In genomic region chr6:163460307-163460782, GRCh38 we compare ENCODE assay signal across 8 cellular contexts. TPM values are rescaled to one million over a fixed set of nuclear protein-coding genes. Genes with fewer than 3 reads are reported as not detected.
DNase-seq lines count a peak whose midpoint lies in the region; ATAC-seq and TF ChIP-seq lines count a peak whose summit lies in the region.

No MANE protein-coding gene starts in this region.

- POLR2A ChIA-PET in activated CD8-positive, alpha-beta T cell treated with anti-CD3 and anti-CD28 coated beads for 36 hours (lab: Charles Lee): no interaction called here

- H3K27ac ChIP-seq in stomach: peak overlapping the region; percentile 28 to 68 (median 60)

- no peak for TF ChIP-seq EP300 in stomach (IDR thresholded peaks at IDR 0.05)

- no peaks in the 10 kb centered on the region for H3K9me3 Mint-ChIP-seq in activated CD8-positive, alpha-beta T cell treated with anti-CD3 and anti-CD28 coated beads for 36 hours

- no peak for TF ChIP-seq CTCF in activated CD8-positive, alpha-beta T cell treated with anti-CD3 and anti-CD28 coated beads for 36 hours (IDR thresholded peaks at IDR 0.05)
- TF ChIP-seq CTCF in stomach (IDR thresholded peaks at IDR 0.05): no peak

- peaks cover 43% of the 10 kb centered on the region for H3K36me3 Mint-ChIP-seq in activated CD8-positive, alpha-beta T cell treated with anti-CD3 and anti-CD28 coated beads for 36 hours (ENCODE audit: low read depth)

- H3K36me3 ChIP-seq in stomach: peaks cover 0 to 7% (median 0%) of the 10 kb centered on the region in 4 donors

- H3K4me3 Mint-ChIP-seq in activated CD8-positive, alpha-beta T cell treated with anti-CD3 and anti-CD28 coated beads for 36 hours: peak overlapping the region; percentile 95

- H3K27me3 Mint-ChIP-seq in activated CD8-positive, alpha-beta T cell treated with anti-CD3 and anti-CD28 coated beads for 36 hours: no peaks in the 10 kb centered on the region

- in situ Hi-C loops in GM18951 (cut with MboI; ENCODE audit: low sequenced_read_pairs, unreplicated experiment): no loop called here

- no peaks in the 10 kb centered on the region for H3K27me3 ChIP-seq in stomach

- CTCF ChIA-PET in activated CD8-positive, alpha-beta T cell treated with anti-CD3 and anti-CD28 coated beads for 36 hours (lab: Charles Lee): interaction anchor here (1.1 to 1.3 kb wide), 3 partner anchors 10 to 45 kb away, joined by 3 read pairs; no protein-coding TSS in a partner anchor

- DNase-seq in AG08395 (ENCODE audit: low spot score): peak; percentile 18
- DNase-seq in activated CD8-positive, alpha-beta T cell treated with anti-CD3 and anti-CD28 coated beads for 36 hours: peak; percentile 9
- no peak for DNase-seq in left cardiac atrium
- no peak for DNase-seq in stomach
- no peak for DNase-seq in activated gamma-delta T cell treated with Interleukin-2 at 50 U/mL for 16 hours
- no peak for DNase-seq in activated CD4-positive, CD25-positive, alpha-beta regulatory T cell treated with anti-CD3 and anti-CD28 coated beads, Interleukin-2, amount 50 U/mL, for 72 hours

- no peaks in the 10 kb centered on the region for H3K9me3 ChIP-seq in stomach

- intact Hi-C loops in activated CD8-positive, alpha-beta T cell treated with anti-CD3 and anti-CD28 coated beads for 36 hours (cut with micrococcal nuclease): no loop called here
- intact Hi-C loops in left cardiac atrium (cut with DNase I): no loop called here
- intact Hi-C loops in stomach (cut with DNase I; ENCODE audit: low total_unique reads): no loop called here

- 13 to 25% (median 16%) methylated on average over 5 of the region's 5 CpGs for WGBS in stomach, 5 donors

- peak overlapping the region; percentile 23 to 39 (median 30) for H3K4me3 ChIP-seq in stomach

- TF ChIP-seq POLR2A in GM18951 (IDR thresholded peaks at IDR 0.05; ENCODE audit: extremely low read depth, insufficient read depth, insufficient read length): peak; percentile 31
- TF ChIP-seq POLR2A in stomach (IDR thresholded peaks at IDR 0.05): no peak

- peak overlapping the region; percentile 98 for H3K27ac Mint-ChIP-seq in activated CD8-positive, alpha-beta T cell treated with anti-CD3 and anti-CD28 coated beads for 36 hours

- peaks cover 14 to 65% (median 44%) of the 10 kb centered on the region in 4 donors for H3K4me1 ChIP-seq in stomach

- H3K4me1 Mint-ChIP-seq in activated CD8-positive, alpha-beta T cell treated with anti-CD3 and anti-CD28 coated beads for 36 hours (ENCODE audit: low read depth): peaks cover 54% of the 10 kb centered on the region

- ATAC-seq in HG03097 (IDR thresholded peaks at IDR 0.05; ENCODE audit: low FRiP score, unreplicated experiment): peak; percentile 69
- peak; percentile 90 for ATAC-seq in activated CD8-positive, alpha-beta T cell treated with anti-CD3 and anti-CD28 coated beads for 36 hours
- ATAC-seq in left cardiac atrium: peak; percentile 28 to 58

RNA-seq across cellular contexts. Expression of gene QKI, which starts 45.8 kb away (rescaled TPM):
- 10 to 100 TPM; 43.3 to 47.5 TPM for total RNA-seq in activated CD8-positive, alpha-beta T cell treated with anti-CD3 and anti-CD28 coated beads for 36 hours
- total RNA-seq in left cardiac atrium (100 to 1,000 TPM; 317 to 351 TPM), stomach (100 to 1,000 TPM in 2 of 5 donors, 10 to 100 TPM in 3; 13.9 to 261 (median 76.7) TPM)
- 10 to 100 TPM in 2 of 3 donors, 1 to 10 TPM in 1; 8.0 to 25.5 (median 20.2) TPM for polyA plus RNA-seq in stomach

Comparison
In these comparisons a context has a peak if more than half of its experiments do, and no peak if none do; other contexts are left out.
1. DNase-seq: peak in AG08395 (single experiment) and activated CD8-positive, alpha-beta T cell treated with anti-CD3 and anti-CD28 coated beads for 36 hours (single experiment); none in left cardiac atrium (single experiment), stomach (single experiment), activated gamma-delta T cell treated with Interleukin-2 at 50 U/mL for 16 hours (single experiment) and activated CD4-positive, CD25-positive, alpha-beta regulatory T cell treated with anti-CD3 and anti-CD28 coated beads, Interleukin-2, amount 50 U/mL, for 72 hours (single experiment).
2. Peak in every context shown above with its lines, with median percentiles within 50 percentile points of each other: ATAC-seq.